Comparison of ENCODE assay signal across 8 cellular contexts in genomic region chr1:75796376-75797272, GRCh38. TPM values are rescaled to one million over a fixed set of nuclear protein-coding genes. Genes with fewer than 3 reads are reported as not detected.
DNase-seq lines count a peak whose midpoint lies in the region; ATAC-seq and TF ChIP-seq lines count a peak whose summit lies in the region.

TSS of gene MSH4 (plus strand) at chr1:75796882. CDS start at chr1:75796986, 104 bp downstream.

- H4K20me1 ChIP-seq in DND-41 (ENCODE audit: insufficient read depth, low read length) (peaks cover 35% of the 10 kb centered on the region; the same call in 1 of the 2 replicates), HCT116 (ENCODE audit: insufficient read depth) (peaks cover 60% of the 10 kb centered on the region)

- peak within 1 kb of the TSS; percentile 33; the same call in 1 of the 2 replicates for H3K27ac Mint-ChIP-seq in WTC11

- H3K4me2 ChIP-seq in DND-41 (ENCODE audit: insufficient read depth, low read length) (no peak within 1 kb of the TSS), HCT116 (ENCODE audit: low read length) (no peak within 1 kb of the TSS)

- H3K27ac ChIP-seq in DND-41 (ENCODE audit: low read length), result no peak within 1 kb of the TSS
- H3K27ac ChIP-seq in HCT116 (ENCODE audit: low read depth, low read length), result no peak within 1 kb of the TSS
- no peak within 1 kb of the TSS for H3K27ac ChIP-seq in lung (ENCODE audit: low read depth in 1 of 2, low read length in 1 of 2)

- H3K36me3 ChIP-seq in DND-41 (ENCODE audit: insufficient read depth, low read length), result peaks cover 55% of the 10 kb centered on the region
- peaks cover 40 to 50% of the 10 kb centered on the region in 2 experiments for H3K36me3 ChIP-seq in HCT116 (ENCODE audit: control insufficient read depth in 1 of 2, insufficient read depth in 2 of 2, low read length in 2 of 2)
- peaks cover 27 to 37% of the 10 kb centered on the region in 2 donors for H3K36me3 ChIP-seq in lung (ENCODE audit: control insufficient read depth in 2 of 2, insufficient read depth in 2 of 2, low read length in 2 of 2)

- BruUV-seq in HCT116 (replicated peaks; lab: Mats Ljungman, UMichigan), result no TSS peak

- no peak within 1 kb of the TSS for H3K9ac ChIP-seq in DND-41 (ENCODE audit: low read depth, low read length)
- H3K9ac ChIP-seq in HCT116 (ENCODE audit: low read length), result no peak within 1 kb of the TSS; the same call in 1 of the 2 replicates

- intact Hi-C loops in HCT116 (cut with micrococcal nuclease), result no loop called here

- H3K4me1 ChIP-seq in DND-41 (ENCODE audit: insufficient read depth, low read length), result peaks cover 6% of the 10 kb centered on the region; the same call in 1 of the 2 replicates
- H3K4me1 ChIP-seq in HCT116 (ENCODE audit: control insufficient read depth in 1 of 2, insufficient read depth in 2 of 2, low read length in 2 of 2), result no peaks in the 10 kb centered on the region
- H3K4me1 ChIP-seq in lung (ENCODE audit: control insufficient read depth in 2 of 2, insufficient read depth in 2 of 2, low read length in 2 of 2), result no peaks in the 10 kb centered on the region

- POLR2A ChIA-PET in HCT116 (lab: Charles Lee) (interaction anchor here (1.1 kb wide), 1 partner anchor 11 kb away, joined by 4 read pairs; the partner anchor contains the start of gene RABGGTB), WTC11 (lab: Charles Lee) (interaction anchor here (1.1 to 2.2 kb wide), 2 partner anchors 8 to 10 kb away, joined by 4 to 12 read pairs; partner anchors contain the start of gene RABGGTB)

- RAD21 ChIA-PET in HCT116 (lab: Charles Lee; ENCODE audit: low non-redundant PET in 1 of 2, low total read pairs in 2 of 2, uncharacterized antibody in 2 of 2, unreplicated experiment in 2 of 2), result no interaction called here

- no peaks in the 10 kb centered on the region for H3K9me3 Mint-ChIP-seq in WTC11

- H3K4me1 Mint-ChIP-seq in WTC11, result no peaks in the 10 kb centered on the region

- H3K4me3 ChIP-seq in DND-41 (ENCODE audit: low read depth in 1 of 2, low read length in 2 of 2) (no peak within 1 kb of the TSS), HCT116 (replicated peaks in 1 of 2; ENCODE audit: low read depth in 1 of 2, low read length in 2 of 2) (no peak within 1 kb of the TSS), lung (no peak within 1 kb of the TSS)

- no peak within 1 kb of the TSS for H3K4me3 Mint-ChIP-seq in WTC11

- H3K9me3 ChIP-seq in DND-41 (ENCODE audit: insufficient read depth, low read length, severe bottlenecking) (no peaks in the 10 kb centered on the region), HCT116 (ENCODE audit: control insufficient read depth in 1 of 2, insufficient read depth in 1 of 2, low read depth in 1 of 2, low read length in 2 of 2) (no peaks in the 10 kb centered on the region), lung (ENCODE audit: control insufficient read depth in 2 of 2, insufficient read depth in 1 of 2, low read length in 1 of 2) (no peaks in the 10 kb centered on the region)

- TF ChIP-seq CTCF in DND-41 (IDR thresholded peaks at IDR 0.05; ENCODE audit: borderline replicate concordance, extremely low read depth, low read length, poor library complexity, severe bottlenecking) (no peak), HCT116 (IDR thresholded peaks at IDR 0.05 in 2 of 3, conservative IDR thresholded peaks at IDR 0.05 in 1 of 3; ENCODE audit: borderline replicate concordance in 1 of 3, insufficient read depth in 1 of 3, low read depth in 2 of 3, low read length in 2 of 3) (no peak), WTC11 (IDR thresholded peaks at IDR 0.05) (no peak), lung (IDR thresholded peaks at IDR 0.05; ENCODE audit: control extremely low read depth, extremely low read depth) (no peak)

- H3K27me3 ChIP-seq in DND-41 (ENCODE audit: insufficient read depth, low read length, poor library complexity) (no peaks in the 10 kb centered on the region), HCT116 (ENCODE audit: insufficient read depth, low read length) (no peaks in the 10 kb centered on the region), lung (ENCODE audit: control insufficient read depth, insufficient read depth) (no peaks in the 10 kb centered on the region)

- H3K79me2 ChIP-seq in DND-41 (ENCODE audit: insufficient read depth, low read length), result peaks cover 15% of the 10 kb centered on the region; the same call in 1 of the 2 replicates
- peaks cover 27% of the 10 kb centered on the region for H3K79me2 ChIP-seq in HCT116 (ENCODE audit: insufficient read depth, low read length)

- peak; percentile 26 for DNase-seq in DND-41
- DNase-seq in HCT116 (ENCODE audit: low read depth, low spot score), result no peak
- DNase-seq in WTC11 (ENCODE audit: low spot score), result no peak
- DNase-seq in lung (ENCODE audit: low spot score), result no peak
- no peak for DNase-seq in cerebellar nuclear complex (lab: John Stamatoyannopoulos, UW)
- DNase-seq in activated effector memory CD4-positive, alpha-beta T cell treated with Interleukin-2 at 50 U/mL for 16 hours, result no peak
- DNase-seq in SHP77 treated with DMSO at 0.1 percent for 48 hours (lab: John Stamatoyannopoulos, UW), result no peak

- no peak within 1 kb of the TSS for H2AFZ ChIP-seq in DND-41 (ENCODE audit: low read depth, low read length)
- H2AFZ ChIP-seq in HCT116 (ENCODE audit: low read depth, low read length, poor library complexity, severe bottlenecking), result no peak within 1 kb of the TSS

- WGBS in lung, 2 donors, result 88 to 95% methylated on average over 34 of the region's 34 CpGs

- no peak for TF ChIP-seq POLR2A in HCT116 (IDR thresholded peaks at IDR 0.05; ENCODE audit: borderline replicate concordance, extremely low read depth, insufficient read depth, insufficient read length)

- no peaks in the 10 kb centered on the region; the same call in 1 of the 2 replicates for H3K27me3 Mint-ChIP-seq in WTC11 (ENCODE audit: low read depth)

- H3K36me3 Mint-ChIP-seq in WTC11, result peaks cover 54% of the 10 kb centered on the region

- no peak for TF ChIP-seq RAD21 in HCT116 (IDR thresholded peaks at IDR 0.05; ENCODE audit: low read depth)

- ATAC-seq in DND-41 (ENCODE audit: insufficient read depth, low read depth) (peak; percentile 42), HCT116 (peak; percentile 41), WTC11 (peak; percentile 46), lung (ENCODE audit: insufficient read depth, low FRiP score) (peak; percentile 30), GM21619 (IDR thresholded peaks at IDR 0.05; ENCODE audit: unreplicated experiment) (no peak)

- no peaks in the 10 kb centered on the region for H3K9me2 ChIP-seq in HCT116 (ENCODE audit: insufficient read depth)

- CTCF ChIA-PET in HCT116 (lab: Charles Lee) (no interaction called here), WTC11 (lab: Charles Lee) (no interaction called here)

TF ChIP-seq in HCT116, 20 proteins besides CTCF, POLR2A, EP300 and RAD21 (continues in another document):
- TF ChIP-seq ATF3 (IDR thresholded peaks at IDR 0.05) (no peak), ELF1 (IDR thresholded peaks at IDR 0.05; ENCODE audit: borderline replicate concordance, low read depth) (no peak), EGR1 (IDR thresholded peaks at IDR 0.05; ENCODE audit: low read depth) (no peak)

TF ChIP-seq in WTC11, 78 proteins besides CTCF, POLR2A, EP300 and RAD21 (continues in another document):
- TF ChIP-seq MAX (CRISPR knock-in tag; IDR thresholded peaks at IDR 0.05), result no peak
- no peak for TF ChIP-seq KAT7 (CRISPR knock-in tag; IDR thresholded peaks at IDR 0.05; ENCODE audit: borderline replicate concordance)
- no peak for TF ChIP-seq ELF4 (CRISPR knock-in tag; IDR thresholded peaks at IDR 0.05; ENCODE audit: low read depth)
- TF ChIP-seq USF1 (CRISPR knock-in tag; IDR thresholded peaks at IDR 0.05), result 0 out of 2 replicates have a peak, but pooled peaks have one; percentile 9
- TF ChIP-seq SMAD4 (CRISPR knock-in tag; IDR thresholded peaks at IDR 0.05), result no peak
- no peak for TF ChIP-seq FOXJ3 (CRISPR knock-in tag; IDR thresholded peaks at IDR 0.05; ENCODE audit: borderline replicate concordance)
- TF ChIP-seq MLX (CRISPR knock-in tag; IDR thresholded peaks at IDR 0.05), result no peak; the same call in 1 of the 2 replicates
- 0 out of 2 replicates have a peak, but pooled peaks have one; percentile 58 for TF ChIP-seq ZMAT4 (CRISPR knock-in tag; IDR thresholded peaks at IDR 0.05)

RNA-seq across cellular contexts. Expression of gene MSH4, which starts in this region (rescaled TPM):
- total RNA-seq in HCT116 (2021; ENCODE audit: unreplicated experiment), result 1.7 TPM
- 0.12 and 0.30 TPM in 2 replicates for polyA plus RNA-seq in HCT116 (2012)
- 0.27 to 0.33 TPM (median 0.30 TPM) in 3 replicates for total RNA-seq in WTC11 (2021)
- total RNA-seq in lung, result under 1 TPM; 0.34 to 0.40 TPM
- under 1 TPM; 0.13 to 0.37 TPM for polyA plus RNA-seq in lung

Comparison
In these comparisons a context has a peak if more than half of its experiments do, and no peak if none do; other contexts are left out.
1. Peak in ATAC-seq in WTC11; RNA of the gene not detected or under 1 TPM.
2. Peak in ATAC-seq in lung; RNA of the gene not detected or under 1 TPM.